In the genomic region with DNA sequence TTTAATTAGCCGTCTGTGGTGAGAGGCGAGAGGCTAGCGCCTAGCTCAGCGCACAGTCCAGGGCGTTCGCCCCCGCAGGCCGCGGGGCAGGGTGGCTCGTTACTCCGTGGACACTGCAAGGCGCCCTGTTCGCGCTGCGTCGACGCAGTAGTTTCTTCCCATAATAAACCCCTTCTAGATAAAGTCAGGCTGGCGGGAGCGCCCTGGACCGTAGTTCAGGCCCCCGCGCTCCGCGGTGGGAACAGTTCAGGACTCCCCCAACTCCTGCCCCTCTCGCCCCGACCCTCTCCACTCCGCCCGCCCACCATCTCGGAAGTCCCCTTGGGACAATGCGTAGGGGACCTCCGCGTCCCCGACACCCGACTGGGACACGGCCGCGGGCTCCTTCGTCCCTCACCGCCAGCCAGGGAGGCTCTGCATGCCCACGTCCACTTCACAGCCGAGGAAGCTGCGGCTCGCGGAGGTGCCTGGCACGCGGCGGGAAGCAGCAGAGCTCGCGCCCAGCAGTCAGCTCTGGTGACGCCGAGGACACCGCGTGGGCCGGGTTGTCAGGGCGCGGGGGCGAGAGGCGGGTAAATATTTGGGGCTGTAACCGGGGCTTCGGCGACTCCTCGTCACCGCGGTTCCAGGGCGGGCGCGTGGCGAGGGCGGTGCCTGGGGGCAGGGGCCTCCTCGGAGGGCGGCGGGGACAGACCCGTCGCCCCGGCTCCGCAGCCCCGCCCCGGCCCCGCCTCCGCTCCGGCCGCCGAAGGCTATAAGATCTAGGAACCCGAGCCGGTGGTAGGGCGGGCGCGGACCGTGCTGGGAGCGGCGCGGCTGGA, we compare ENCODE assay signal across 8 cellular contexts. TPM values are rescaled to one million over a fixed set of nuclear protein-coding genes. Genes with fewer than 3 reads are reported as not detected.
A peak's percentile ranks its signal among the peaks of the same experiment; 100 is the strongest.
DNase-seq lines count a peak whose midpoint lies in the region; ATAC-seq and TF ChIP-seq lines count a peak whose summit lies in the region.

A gene with protein sequence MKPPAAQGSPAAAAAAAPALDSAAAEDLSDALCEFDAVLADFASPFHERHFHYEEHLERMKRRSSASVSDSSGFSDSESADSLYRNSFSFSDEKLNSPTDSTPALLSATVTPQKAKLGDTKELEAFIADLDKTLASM (plus strand): TSS at position 783 of the 821 bp plus-strand sequence. CDS start 158 bp downstream, outside the sequence.

- H3K9me3 ChIP-seq in Panc1 (ENCODE audit: control insufficient read depth, insufficient read depth, low read depth, low read length): no peaks in the 10 kb centered on the region

- peak; percentile 5 for DNase-seq in NCI-H510A (lab: John Stamatoyannopoulos, UW)
- DNase-seq in NCI-H510A treated with DMSO at 0.1 percent for 48 hours (lab: John Stamatoyannopoulos, UW): no peak
- no peak for DNase-seq in Panc1 (ENCODE audit: low read depth, low spot score)
- peak; percentile 83 for DNase-seq in activated gamma-delta T cell treated with Interleukin-2 at 50 U/mL for 16 hours
- DNase-seq in germinal center (ENCODE audit: low spot score): peak; percentile 75
- peak in 51 of 56 donors; percentile 12 to 90 (median 71) for DNase-seq in nucleus accumbens (lab: John Stamatoyannopoulos, UW)

- CTCF ChIA-PET in Panc1 (lab: Charles Lee): interaction anchor here (0.5 to 1.1 kb wide), 2 partner anchors 194 to 196 kb away, joined by 3 read pairs; no protein-coding TSS in a partner anchor

- ATAC-seq in HG02973 (IDR thresholded peaks at IDR 0.05; ENCODE audit: unreplicated experiment): peak; percentile 46
- ATAC-seq in Panc1: peak; percentile 84

- BruUV-seq in Panc1 (replicated peaks; lab: Mats Ljungman, UMichigan): no TSS peak

- no peak within 1 kb of the TSS for H3K27ac ChIP-seq in Panc1 (ENCODE audit: low read length)

- TF ChIP-seq CTCF in Panc1 (IDR thresholded peaks at IDR 0.05): no peak
- TF ChIP-seq CTCF in subcutaneous adipose tissue (IDR thresholded peaks at IDR 0.05; ENCODE audit: low read depth): no peak

- in situ Hi-C loops in Panc1 (cut with HindIII; ENCODE audit: low pct_unique_long_range_greater_than_20kb, low sequenced_read_pairs): no loop called here

- H3K36me3 ChIP-seq in Panc1 (ENCODE audit: control insufficient read depth, insufficient read depth, low read length): no peaks in the 10 kb centered on the region

- H3K27me3 ChIP-seq in Panc1 (ENCODE audit: control insufficient read depth, insufficient read depth, low read length): no peaks in the 10 kb centered on the region

- POLR2A ChIA-PET in Panc1 (lab: Charles Lee): no interaction called here

- H3K4me1 ChIP-seq in Panc1 (ENCODE audit: control insufficient read depth, insufficient read depth, low read length): no peaks in the 10 kb centered on the region; the same call in 1 of the 2 replicates

- peak within 1 kb of the TSS; percentile 51 to 59 for H3K4me3 ChIP-seq in Panc1 (ENCODE audit: low read depth in 2 of 2, low read length in 2 of 2)

- intact Hi-C loops in Panc1 (cut with micrococcal nuclease; ENCODE audit: unreplicated experiment): loop anchor here (5.0 kb wide), 1 partner anchor 195 kb away; no protein-coding TSS in a partner anchor

RNA-seq across cellular contexts. Expression of the gene that starts here (rescaled TPM):
- total RNA-seq in Panc1 (2021; ENCODE audit: unreplicated experiment) (6.7 TPM), subcutaneous adipose tissue (100 to 1,000 TPM; 105 to 259 (median 203) TPM)
- 8.5 TPM for polyA plus RNA-seq in Panc1 (2012; ENCODE audit: insufficient read length)

Comparison
In these comparisons a context has a peak if more than half of its experiments do, and no peak if none do; other contexts are left out.
1. RNA of the gene that starts here (total RNA-seq): 105 to 259 TPM in subcutaneous adipose tissue; 6.7 TPM in Panc1 (single experiment); every median in the first group is over 10 times any median in the second.
2. DNase-seq: peak in NCI-H510A (single experiment), activated gamma-delta T cell treated with Interleukin-2 at 50 U/mL for 16 hours (single experiment), germinal center (single experiment) and nucleus accumbens (51 of 56); none in NCI-H510A treated with DMSO at 0.1 percent for 48 hours (single experiment) and Panc1 (single experiment).